ENCODE assay signal across 1 cellular context in genomic region chr2:45867800-45868199, GRCh38.
TF ChIP-seq lines count a peak whose summit lies in the region.

No MANE protein-coding gene starts in this region.

TF ChIP-seq in GM12878, 131 proteins besides CTCF, POLR2A, EP300 and RAD21 (continued from another document):
- TF ChIP-seq CUX1 (IDR thresholded peaks at IDR 0.05; ENCODE audit: insufficient replicate concordance, low read depth, low read length) (no peak), FOXK2 (IDR thresholded peaks at IDR 0.05) (no peak), JUNB (IDR thresholded peaks at IDR 0.05) (no peak), STAT1 (conservative IDR thresholded peaks at IDR 0.05) (no peak), RAD51 (IDR thresholded peaks at IDR 0.05) (no peak), ATF2 (IDR thresholded peaks at IDR 0.05; ENCODE audit: low read length) (peak; percentile 13; the same call in 1 of the 2 replicates), YY1 (IDR thresholded peaks at IDR 0.05; ENCODE audit: low read depth, low read length) (0 out of 2 replicates have a peak, but pooled peaks have one; percentile 8), E2F4 (IDR thresholded peaks at IDR 0.05; ENCODE audit: low read depth, low read length) (peak; percentile 77), CHD1 (IDR thresholded peaks at IDR 0.05; ENCODE audit: low read depth, low read length) (no peak), RB1 (IDR thresholded peaks at IDR 0.05; ENCODE audit: borderline replicate concordance) (no peak), WRNIP1 (IDR thresholded peaks at IDR 0.05; ENCODE audit: borderline replicate concordance, low read depth, low read length) (no peak), PRDM15 (CRISPR knock-in tag; IDR thresholded peaks at IDR 0.05) (no peak), ZNF207 (IDR thresholded peaks at IDR 0.05; ENCODE audit: borderline replicate concordance) (no peak), BRCA1 (IDR thresholded peaks at IDR 0.05; ENCODE audit: low read depth, low read length) (no peak), BACH1 (IDR thresholded peaks at IDR 0.05; ENCODE audit: borderline replicate concordance) (no peak), ETV6 (conservative IDR thresholded peaks at IDR 0.05 in 1 of 2, IDR thresholded peaks at IDR 0.05 in 1 of 2; ENCODE audit: borderline replicate concordance in 1 of 2, low read depth in 1 of 2) (no peak), NRF1 (conservative IDR thresholded peaks at IDR 0.05; ENCODE audit: low read depth, low read length) (no peak), ZBTB4 (CRISPR knock-in tag; IDR thresholded peaks at IDR 0.05) (no peak), BCL3 (IDR thresholded peaks at IDR 0.05; ENCODE audit: borderline replicate concordance, insufficient read depth, low read depth, low read length, poor library complexity, severe bottlenecking) (no peak), ZNF687 (IDR thresholded peaks at IDR 0.05) (peak; percentile 53; the same call in 1 of the 2 replicates), HCFC1 (IDR thresholded peaks at IDR 0.05; ENCODE audit: low read length) (no peak), PAX8 (IDR thresholded peaks at IDR 0.05) (no peak), STAT3 (IDR thresholded peaks at IDR 0.05; ENCODE audit: low read depth, low read length) (no peak), MEF2B (IDR thresholded peaks at IDR 0.05; ENCODE audit: partially characterized antibody, poor library complexity, severe bottlenecking) (no peak), BCL11A (IDR thresholded peaks at IDR 0.05; ENCODE audit: low read depth, low read length) (no peak), ZBTB11 (CRISPR knock-in tag; IDR thresholded peaks at IDR 0.05) (no peak), LARP7 (IDR thresholded peaks at IDR 0.05) (no peak)
